34 cellular contexts compared by ENCODE assay signal in the genomic region with DNA sequence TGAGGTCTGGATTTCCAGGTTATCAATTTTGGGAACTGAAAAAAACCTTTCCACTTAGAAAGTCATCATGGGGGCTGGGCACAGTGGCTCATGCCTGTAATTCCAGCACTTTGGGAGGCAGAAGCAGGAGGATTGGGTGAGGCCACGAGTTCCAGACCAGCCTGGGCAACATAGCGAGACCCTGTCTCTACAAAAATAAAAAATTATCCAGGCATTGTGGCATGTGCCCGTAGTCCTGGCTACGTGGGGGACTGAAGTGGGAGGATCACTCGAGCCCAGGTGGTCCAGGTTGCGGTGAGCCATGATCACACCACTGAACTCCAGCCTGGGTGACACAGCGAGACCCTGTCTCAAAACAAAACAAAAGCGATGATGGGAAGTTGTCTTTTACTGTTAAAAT. TPM values are rescaled to one million over a fixed set of nuclear protein-coding genes. Genes with fewer than 3 reads are reported as not detected.
"Had no signal": no experiment of that assay in that cellular context is flagged by ENCODE, and none has a peak within 500 bp of the region (broad histone marks: within the 10 kb centered on the region; RNA-seq: fewer than 3 reads in every experiment).

No MANE protein-coding gene starts in this region.

- ATAC-seq: activated naive CD8-positive, alpha-beta T cell treated with anti-CD3 and anti-CD28 coated beads, Interleukin-2, amount 50 U/mL, for 24 hours; activated T-helper 17 cell treated with anti-CD3 and anti-CD28 coated beads, Interleukin-2, amount 50 U/mL, for 72 hours; esophagus mucosa; gastrocnemius medialis; heart left ventricle; T-helper 17 cell had no signal

- H3K27ac Mint-ChIP-seq: activated CD4-positive, alpha-beta memory T cell treated with anti-CD3 and anti-CD28 coated beads, Interleukin-2, amount 10 ng/mL, durations not matched to agents 7 days and 5 days; activated CD4-positive, alpha-beta T cell treated with anti-CD3 and anti-CD28 coated beads, Interleukin-2, amount 10 ng/mL, durations not matched to agents 7 days and 5 days; activated naive CD8-positive, alpha-beta T cell treated with anti-CD3 and anti-CD28 coated beads for 36 hours; activated naive CD8-positive, alpha-beta T cell treated with anti-CD3 and anti-CD28 coated beads, Interleukin-2, amount 50 U/mL, for 24 hours; activated T-cell treated with anti-CD3 and anti-CD28 coated beads, Interleukin-2, amount 50 U/mL, for 24 hours; activated T-helper 17 cell treated with anti-CD3 and anti-CD28 coated beads, Interleukin-2, amount 50 U/mL, for 72 hours; brain; endodermal cell; T-helper 17 cell had no signal

- H3K4me1 ChIP-seq: adrenal gland, breast epithelium, colonic mucosa, gastrocnemius medialis had no signal

- H3K4me3 Mint-ChIP-seq: activated CD4-positive, alpha-beta memory T cell treated with anti-CD3 and anti-CD28 coated beads, Interleukin-2, amount 10 ng/mL, durations not matched to agents 7 days and 5 days; activated CD4-positive, alpha-beta T cell treated with anti-CD3 and anti-CD28 coated beads, Interleukin-2, amount 10 ng/mL, durations not matched to agents 7 days and 5 days; activated naive CD8-positive, alpha-beta T cell treated with anti-CD3 and anti-CD28 coated beads for 36 hours; activated naive CD8-positive, alpha-beta T cell treated with anti-CD3 and anti-CD28 coated beads, Interleukin-2, amount 50 U/mL, for 24 hours; activated T-cell treated with anti-CD3 and anti-CD28 coated beads, Interleukin-2, amount 50 U/mL, for 24 hours; activated T-helper 17 cell treated with anti-CD3 and anti-CD28 coated beads, Interleukin-2, amount 50 U/mL, for 72 hours; brain; endodermal cell; T-helper 17 cell had no signal

- H3K4me1 Mint-ChIP-seq: activated CD4-positive, alpha-beta memory T cell treated with anti-CD3 and anti-CD28 coated beads, Interleukin-2, amount 10 ng/mL, durations not matched to agents 7 days and 5 days; activated CD4-positive, alpha-beta T cell treated with anti-CD3 and anti-CD28 coated beads, Interleukin-2, amount 10 ng/mL, durations not matched to agents 7 days and 5 days; activated naive CD8-positive, alpha-beta T cell treated with anti-CD3 and anti-CD28 coated beads for 36 hours; activated naive CD8-positive, alpha-beta T cell treated with anti-CD3 and anti-CD28 coated beads, Interleukin-2, amount 50 U/mL, for 24 hours; activated T-helper 17 cell treated with anti-CD3 and anti-CD28 coated beads, Interleukin-2, amount 50 U/mL, for 72 hours; T-helper 17 cell had no signal

- H3K27ac ChIP-seq: adrenal gland, breast epithelium, cardiac muscle cell, colonic mucosa, dorsolateral prefrontal cortex, gastrocnemius medialis, heart left ventricle had no signal

- H3K27me3 ChIP-seq: adrenal gland, colonic mucosa, gastrocnemius medialis, heart left ventricle had no signal

- H3K9me3 Mint-ChIP-seq: activated naive CD8-positive, alpha-beta T cell treated with anti-CD3 and anti-CD28 coated beads for 36 hours; activated T-cell treated with anti-CD3 and anti-CD28 coated beads, Interleukin-2, amount 50 U/mL, for 24 hours had no signal

- H3K36me3 Mint-ChIP-seq: activated naive CD8-positive, alpha-beta T cell treated with anti-CD3 and anti-CD28 coated beads for 36 hours had no signal

- DNase-seq: activated CD4-positive, alpha-beta memory T cell treated with anti-CD3 and anti-CD28 coated beads, Interleukin-2, amount 10 ng/mL, durations not matched to agents 7 days and 5 days; activated CD4-positive, alpha-beta T cell treated with anti-CD3 and anti-CD28 coated beads for 1 hour; activated CD4-positive, alpha-beta T cell treated with anti-CD3 and anti-CD28 coated beads for 4 hours; activated CD4-positive, alpha-beta T cell treated with anti-CD3 and anti-CD28 coated beads, Interleukin-2, amount 10 ng/mL, durations not matched to agents 7 days and 5 days; activated CD4-positive, alpha-beta T cell treated with anti-CD3 and anti-CD28 coated beads, Interleukin-2, amount 50 U/mL, for 4 hours; activated CD8-positive, alpha-beta memory T cell treated with anti-CD3 and anti-CD28 coated beads, Interleukin-2, amount 50 U/mL, for 48 hours; activated effector memory CD4-positive, alpha-beta T cell treated with Interleukin-2 at 50 U/mL for 16 hours; activated gamma-delta T cell treated with Interleukin-2 at 50 U/mL for 16 hours; activated naive CD4-positive, alpha-beta T cell treated with anti-CD3 and anti-CD28 coated beads, Interleukin-2, amount 50 U/mL, for 16 hours; activated naive CD4-positive, alpha-beta T cell treated with Interleukin-2 at 50 U/mL for 16 hours; activated naive CD8-positive, alpha-beta T cell treated with anti-CD3 and anti-CD28 coated beads for 36 hours; activated naive CD8-positive, alpha-beta T cell treated with anti-CD3 and anti-CD28 coated beads, Interleukin-2, amount 50 U/mL, for 24 hours; activated T-cell treated with anti-CD3 and anti-CD28 coated beads for 4 hours; activated T-cell treated with anti-CD3 and anti-CD28 coated beads, Interleukin-2, amount 50 U/mL, for 24 hours; adrenal gland; amygdala; aorta; central memory CD4-positive, alpha-beta T cell; cerebellar nuclear complex; colonic mucosa; dorsolateral prefrontal cortex; effector memory CD4-positive, alpha-beta T cell; endodermal cell; foreskin fibroblast; gastrocnemius medialis; glutamatergic neuron; heart left ventricle; T-helper 1 cell; T-helper 17 cell had no signal

- H3K9me3 ChIP-seq: adrenal gland, breast epithelium, colonic mucosa, heart left ventricle had no signal

- H3K4me3 ChIP-seq: adrenal gland, breast epithelium, cardiac muscle cell, colonic mucosa, dorsolateral prefrontal cortex, gastrocnemius medialis, heart left ventricle had no signal

- H3K36me3 ChIP-seq: adrenal gland, breast epithelium, cardiac muscle cell, colonic mucosa, gastrocnemius medialis, heart left ventricle had no signal

- H3K27me3 Mint-ChIP-seq: activated CD4-positive, alpha-beta memory T cell treated with anti-CD3 and anti-CD28 coated beads, Interleukin-2, amount 10 ng/mL, durations not matched to agents 7 days and 5 days; activated CD4-positive, alpha-beta T cell treated with anti-CD3 and anti-CD28 coated beads, Interleukin-2, amount 10 ng/mL, durations not matched to agents 7 days and 5 days; activated naive CD8-positive, alpha-beta T cell treated with anti-CD3 and anti-CD28 coated beads, Interleukin-2, amount 50 U/mL, for 24 hours; activated T-cell treated with anti-CD3 and anti-CD28 coated beads, Interleukin-2, amount 50 U/mL, for 24 hours; activated T-helper 17 cell treated with anti-CD3 and anti-CD28 coated beads, Interleukin-2, amount 50 U/mL, for 72 hours; brain; T-helper 17 cell had no signal

RNA-seq across cellular contexts. Expression of a gene that starts 7.9 kb away (rescaled TPM):
- total RNA-seq: activated CD4-positive, alpha-beta memory T cell treated with anti-CD3 and anti-CD28 coated beads, Interleukin-2, amount 10 ng/mL, durations not matched to agents 7 days and 5 days; activated CD4-positive, alpha-beta T cell treated with anti-CD3 and anti-CD28 coated beads, Interleukin-2, amount 10 ng/mL, durations not matched to agents 7 days and 5 days; activated naive CD8-positive, alpha-beta T cell treated with anti-CD3 and anti-CD28 coated beads for 36 hours; activated T-helper 17 cell treated with anti-CD3 and anti-CD28 coated beads, Interleukin-2, amount 50 U/mL, for 72 hours; T-helper 17 cell had no signal
